In genomic region chr5:150167163-150167798, GRCh38 we compare ENCODE assay signal across 2 cellular contexts.
A peak's percentile ranks its signal among the peaks of the same experiment; 100 is the strongest.
TF ChIP-seq lines count a peak whose summit lies in the region.

No MANE protein-coding gene starts in this region.

TF ChIP-seq in IMR-90, 13 proteins besides CTCF, POLR2A, EP300 and RAD21:
- no peak for TF ChIP-seq RCOR1 (IDR thresholded peaks at IDR 0.05; ENCODE audit: insufficient replicate concordance, low read length)
- no peak for TF ChIP-seq MXI1 (IDR thresholded peaks at IDR 0.05; ENCODE audit: borderline replicate concordance, low read depth, low read length)
- no peak for TF ChIP-seq FOS (IDR thresholded peaks at IDR 0.05; ENCODE audit: low read depth, low read length)
- no peak for TF ChIP-seq SMC3 (IDR thresholded peaks at IDR 0.05; ENCODE audit: low read depth, low read length)
- no peak for TF ChIP-seq CEBPB (IDR thresholded peaks at IDR 0.05; ENCODE audit: low read depth, low read length)
- TF ChIP-seq RFX5 (IDR thresholded peaks at IDR 0.05; ENCODE audit: low read depth, low read length) = no peak
- no peak for TF ChIP-seq ELK1 (IDR thresholded peaks at IDR 0.05; ENCODE audit: borderline replicate concordance, low read depth, low read length)
- TF ChIP-seq MAFK (IDR thresholded peaks at IDR 0.05; ENCODE audit: low read depth, low read length) = no peak
- TF ChIP-seq MAZ (IDR thresholded peaks at IDR 0.05; ENCODE audit: borderline replicate concordance, low read depth, low read length) = no peak
- TF ChIP-seq NFE2L2 (IDR thresholded peaks at IDR 0.05; ENCODE audit: low read depth, low read length) = no peak
- no peak for TF ChIP-seq BHLHE40 (IDR thresholded peaks at IDR 0.05; ENCODE audit: low read depth, low read length)
- TF ChIP-seq USF2 (IDR thresholded peaks at IDR 0.05; ENCODE audit: low read depth, low read length) = no peak
- TF ChIP-seq CHD1 (IDR thresholded peaks at IDR 0.05; ENCODE audit: low read depth, low read length) = no peak
TF ChIP-seq in IMR-90: peak in this region for 0.

TF ChIP-seq in H1, 55 proteins besides CTCF, POLR2A, EP300 and RAD21:
- TF ChIP-seq MAX (IDR thresholded peaks at IDR 0.05) (no peak), EZH2 (IDR thresholded peaks at IDR 0.05; ENCODE audit: low read depth, low read length, severe bottlenecking) (peak; percentile 71), SUZ12 (IDR thresholded peaks at IDR 0.05; ENCODE audit: low read length) (peak; percentile 73)
